ENCODE assay signal across 8 cellular contexts in the genomic region with DNA sequence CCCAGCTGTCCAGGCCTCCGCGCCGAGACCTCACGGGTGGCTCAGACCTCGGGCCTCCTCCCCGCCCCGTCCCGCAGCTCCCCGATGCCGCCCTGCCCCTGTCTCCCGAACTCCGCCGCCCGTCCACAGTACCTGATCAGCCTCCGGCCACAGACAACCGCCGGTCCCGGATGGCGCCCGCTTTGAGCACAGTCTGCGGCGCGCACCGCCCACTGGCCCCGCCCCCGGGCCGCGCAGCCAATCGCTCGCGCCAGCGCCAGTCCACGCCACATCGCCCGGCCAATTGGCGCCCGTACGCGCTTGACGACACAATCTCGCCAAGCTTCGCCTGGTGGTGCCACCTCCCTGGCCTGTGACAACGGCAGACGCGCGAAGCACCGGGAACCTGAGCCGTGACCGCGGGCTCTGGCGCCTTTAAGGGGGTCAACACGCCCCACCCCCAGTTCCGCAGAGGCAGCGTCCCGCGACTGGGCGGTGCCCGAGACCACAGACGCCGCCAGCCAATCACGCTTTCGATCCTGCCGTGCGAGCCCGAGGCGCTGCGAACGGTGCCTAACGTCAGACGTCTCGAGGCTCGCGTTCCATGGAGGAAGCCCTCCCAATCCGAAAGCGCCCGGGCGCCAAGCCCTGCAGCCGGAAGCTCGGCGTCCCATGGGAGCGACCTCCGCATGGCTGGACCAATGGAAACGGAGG.
DNase-seq lines count a peak whose midpoint lies in the region; ATAC-seq and TF ChIP-seq lines count a peak whose summit lies in the region.

Gene IDI1 (minus strand): TSS at position 388 of the 693 bp plus-strand sequence. CDS start 116 bp downstream, at position 272.

- no peaks in the 10 kb centered on the region for H3K9me3 Mint-ChIP-seq in central memory CD8-positive, alpha-beta T cell

- ATAC-seq in HG03378 (IDR thresholded peaks at IDR 0.05; ENCODE audit: unreplicated experiment) = peak; percentile 79
- peak; percentile 84 to 85 for ATAC-seq in activated CD4-positive, CD25-positive, alpha-beta regulatory T cell treated with anti-CD3 and anti-CD28 coated beads, Interleukin-2, amount 50 U/mL, for 24 hours
- peak; percentile 85 for ATAC-seq in central memory CD8-positive, alpha-beta T cell (replicated peaks; ENCODE audit: extremely low read depth, poor library complexity, severe bottlenecking)

- no peaks in the 10 kb centered on the region for H3K27me3 Mint-ChIP-seq in central memory CD8-positive, alpha-beta T cell

- H3K4me1 Mint-ChIP-seq in central memory CD8-positive, alpha-beta T cell = peaks cover 56% of the 10 kb centered on the region

- peaks cover 54% of the 10 kb centered on the region for H3K36me3 Mint-ChIP-seq in central memory CD8-positive, alpha-beta T cell (ENCODE audit: insufficient read depth)

- H3K4me3 Mint-ChIP-seq in central memory CD8-positive, alpha-beta T cell = peak within 1 kb of the TSS; percentile 92

- peak; percentile 99 for DNase-seq in AML-193 (lab: John Stamatoyannopoulos, UW)
- DNase-seq in NCI-H446 treated with DMSO at 0.1 percent for 48 hours (lab: John Stamatoyannopoulos, UW) = peak; percentile 97
- DNase-seq in central memory CD8-positive, alpha-beta T cell (ENCODE audit: low spot score in 2 of 2) = peak; percentile 93 to 98
- DNase-seq in iris pigment epithelial cell (ENCODE audit: low read depth) = peak; percentile 99
- peak; percentile 92 for DNase-seq in stimulated activated CD4-positive, alpha-beta T cell treated with anti-CD3 and anti-CD28 coated beads, Interleukin-12 subunit alpha, Interleukin-12 subunit beta, amount 100 ng/mL, for 24 hours (ENCODE audit: low read depth in 2 of 2)

- peak within 1 kb of the TSS; percentile 98 for H3K27ac Mint-ChIP-seq in central memory CD8-positive, alpha-beta T cell (ENCODE audit: low read depth)

- TF ChIP-seq POLR2A in GM19099 (IDR thresholded peaks at IDR 0.05; ENCODE audit: extremely low read depth, insufficient read length, low read depth) = peak; percentile 99

Comparison
In these comparisons a context has a peak if more than half of its experiments do, and no peak if none do; other contexts are left out.
1. Peak in every context shown above with its lines: DNase-seq and ATAC-seq.